Comparison of ENCODE assay signal across 3 cellular contexts in the genomic region with DNA sequence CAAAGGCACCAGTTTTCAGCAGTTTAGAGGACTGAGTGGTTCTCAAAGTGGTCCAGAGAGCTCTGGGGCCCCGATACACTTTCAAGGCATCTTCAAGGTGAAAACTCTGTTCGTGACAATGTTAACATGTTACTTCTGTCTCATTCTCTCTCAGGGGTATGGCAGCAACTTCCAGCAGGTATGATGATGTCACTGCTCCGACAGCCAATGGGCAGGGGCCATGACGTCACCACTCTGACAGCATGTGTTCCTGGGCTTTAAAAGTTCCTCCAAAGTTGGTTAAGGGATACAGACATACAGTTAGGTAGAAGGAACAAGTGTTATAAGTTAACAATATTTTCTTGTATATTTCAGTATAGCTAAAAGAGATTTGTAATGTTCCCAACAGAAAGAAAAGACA.
TF ChIP-seq lines count a peak whose summit lies in the region.

No MANE protein-coding gene starts in this region.

TF ChIP-seq in Ishikawa, 13 proteins besides CTCF, POLR2A, EP300 and RAD21:
- TF ChIP-seq, protein P1, sequence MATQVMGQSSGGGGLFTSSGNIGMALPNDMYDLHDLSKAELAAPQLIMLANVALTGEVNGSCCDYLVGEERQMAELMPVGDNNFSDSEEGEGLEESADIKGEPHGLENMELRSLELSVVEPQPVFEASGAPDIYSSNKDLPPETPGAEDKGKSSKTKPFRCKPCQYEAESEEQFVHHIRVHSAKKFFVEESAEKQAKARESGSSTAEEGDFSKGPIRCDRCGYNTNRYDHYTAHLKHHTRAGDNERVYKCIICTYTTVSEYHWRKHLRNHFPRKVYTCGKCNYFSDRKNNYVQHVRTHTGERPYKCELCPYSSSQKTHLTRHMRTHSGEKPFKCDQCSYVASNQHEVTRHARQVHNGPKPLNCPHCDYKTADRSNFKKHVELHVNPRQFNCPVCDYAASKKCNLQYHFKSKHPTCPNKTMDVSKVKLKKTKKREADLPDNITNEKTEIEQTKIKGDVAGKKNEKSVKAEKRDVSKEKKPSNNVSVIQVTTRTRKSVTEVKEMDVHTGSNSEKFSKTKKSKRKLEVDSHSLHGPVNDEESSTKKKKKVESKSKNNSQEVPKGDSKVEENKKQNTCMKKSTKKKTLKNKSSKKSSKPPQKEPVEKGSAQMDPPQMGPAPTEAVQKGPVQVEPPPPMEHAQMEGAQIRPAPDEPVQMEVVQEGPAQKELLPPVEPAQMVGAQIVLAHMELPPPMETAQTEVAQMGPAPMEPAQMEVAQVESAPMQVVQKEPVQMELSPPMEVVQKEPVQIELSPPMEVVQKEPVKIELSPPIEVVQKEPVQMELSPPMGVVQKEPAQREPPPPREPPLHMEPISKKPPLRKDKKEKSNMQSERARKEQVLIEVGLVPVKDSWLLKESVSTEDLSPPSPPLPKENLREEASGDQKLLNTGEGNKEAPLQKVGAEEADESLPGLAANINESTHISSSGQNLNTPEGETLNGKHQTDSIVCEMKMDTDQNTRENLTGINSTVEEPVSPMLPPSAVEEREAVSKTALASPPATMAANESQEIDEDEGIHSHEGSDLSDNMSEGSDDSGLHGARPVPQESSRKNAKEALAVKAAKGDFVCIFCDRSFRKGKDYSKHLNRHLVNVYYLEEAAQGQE (IDR thresholded peaks at IDR 0.05; ENCODE audit: low read depth), result no peak
- TF ChIP-seq CREB1 (IDR thresholded peaks at IDR 0.05; ENCODE audit: low read depth), result peak; percentile 58
TF ChIP-seq in Ishikawa: peak in this region for 1.

TF ChIP-seq in K562, 482 proteins besides CTCF, POLR2A, EP300 and RAD21 (continued from another document):
- TF ChIP-seq JUN (IDR thresholded peaks at IDR 0.05; ENCODE audit: borderline replicate concordance, low read depth, low read length), result 0 out of 2 replicates have a peak, but pooled peaks have one; percentile 10
- TF ChIP-seq JUN (CRISPR knock-in tag; IDR thresholded peaks at IDR 0.05; ENCODE audit: borderline replicate concordance), result no peak
- TF ChIP-seq NR1H2 (CRISPR knock-in tag; IDR thresholded peaks at IDR 0.05), result no peak
- TF ChIP-seq CREM (IDR thresholded peaks at IDR 0.05; ENCODE audit: low read depth), result peak; percentile 76
- TF ChIP-seq, protein P2, sequence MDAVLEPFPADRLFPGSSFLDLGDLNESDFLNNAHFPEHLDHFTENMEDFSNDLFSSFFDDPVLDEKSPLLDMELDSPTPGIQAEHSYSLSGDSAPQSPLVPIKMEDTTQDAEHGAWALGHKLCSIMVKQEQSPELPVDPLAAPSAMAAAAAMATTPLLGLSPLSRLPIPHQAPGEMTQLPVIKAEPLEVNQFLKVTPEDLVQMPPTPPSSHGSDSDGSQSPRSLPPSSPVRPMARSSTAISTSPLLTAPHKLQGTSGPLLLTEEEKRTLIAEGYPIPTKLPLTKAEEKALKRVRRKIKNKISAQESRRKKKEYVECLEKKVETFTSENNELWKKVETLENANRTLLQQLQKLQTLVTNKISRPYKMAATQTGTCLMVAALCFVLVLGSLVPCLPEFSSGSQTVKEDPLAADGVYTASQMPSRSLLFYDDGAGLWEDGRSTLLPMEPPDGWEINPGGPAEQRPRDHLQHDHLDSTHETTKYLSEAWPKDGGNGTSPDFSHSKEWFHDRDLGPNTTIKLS (IDR thresholded peaks at IDR 0.05; ENCODE audit: borderline replicate concordance, low read depth), result no peak
- no peak for TF ChIP-seq CCAR2 (IDR thresholded peaks at IDR 0.05; ENCODE audit: low read depth, low read length)
- TF ChIP-seq JUND (IDR thresholded peaks at IDR 0.05; ENCODE audit: borderline replicate concordance, low read depth, low read length), result peak; percentile 57
- peak; percentile 46; the same call in 1 of the 3 replicates for TF ChIP-seq JUND (tag; IDR thresholded peaks at IDR 0.05; ENCODE audit: borderline replicate concordance, low read depth, low read length)

TF ChIP-seq in SK-N-SH treated with all-trans-retinoic acid at 6 μM for 48 hours, 23 proteins besides CTCF, POLR2A, EP300 and RAD21 (continued from another document):
- TF ChIP-seq, protein P3, sequence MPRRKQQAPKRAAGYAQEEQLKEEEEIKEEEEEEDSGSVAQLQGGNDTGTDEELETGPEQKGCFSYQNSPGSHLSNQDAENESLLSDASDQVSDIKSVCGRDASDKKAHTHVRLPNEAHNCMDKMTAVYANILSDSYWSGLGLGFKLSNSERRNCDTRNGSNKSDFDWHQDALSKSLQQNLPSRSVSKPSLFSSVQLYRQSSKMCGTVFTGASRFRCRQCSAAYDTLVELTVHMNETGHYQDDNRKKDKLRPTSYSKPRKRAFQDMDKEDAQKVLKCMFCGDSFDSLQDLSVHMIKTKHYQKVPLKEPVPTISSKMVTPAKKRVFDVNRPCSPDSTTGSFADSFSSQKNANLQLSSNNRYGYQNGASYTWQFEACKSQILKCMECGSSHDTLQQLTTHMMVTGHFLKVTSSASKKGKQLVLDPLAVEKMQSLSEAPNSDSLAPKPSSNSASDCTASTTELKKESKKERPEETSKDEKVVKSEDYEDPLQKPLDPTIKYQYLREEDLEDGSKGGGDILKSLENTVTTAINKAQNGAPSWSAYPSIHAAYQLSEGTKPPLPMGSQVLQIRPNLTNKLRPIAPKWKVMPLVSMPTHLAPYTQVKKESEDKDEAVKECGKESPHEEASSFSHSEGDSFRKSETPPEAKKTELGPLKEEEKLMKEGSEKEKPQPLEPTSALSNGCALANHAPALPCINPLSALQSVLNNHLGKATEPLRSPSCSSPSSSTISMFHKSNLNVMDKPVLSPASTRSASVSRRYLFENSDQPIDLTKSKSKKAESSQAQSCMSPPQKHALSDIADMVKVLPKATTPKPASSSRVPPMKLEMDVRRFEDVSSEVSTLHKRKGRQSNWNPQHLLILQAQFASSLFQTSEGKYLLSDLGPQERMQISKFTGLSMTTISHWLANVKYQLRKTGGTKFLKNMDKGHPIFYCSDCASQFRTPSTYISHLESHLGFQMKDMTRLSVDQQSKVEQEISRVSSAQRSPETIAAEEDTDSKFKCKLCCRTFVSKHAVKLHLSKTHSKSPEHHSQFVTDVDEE (CRISPR knock-in tag; IDR thresholded peaks at IDR 0.05), result no peak
- TF ChIP-seq, protein P4, sequence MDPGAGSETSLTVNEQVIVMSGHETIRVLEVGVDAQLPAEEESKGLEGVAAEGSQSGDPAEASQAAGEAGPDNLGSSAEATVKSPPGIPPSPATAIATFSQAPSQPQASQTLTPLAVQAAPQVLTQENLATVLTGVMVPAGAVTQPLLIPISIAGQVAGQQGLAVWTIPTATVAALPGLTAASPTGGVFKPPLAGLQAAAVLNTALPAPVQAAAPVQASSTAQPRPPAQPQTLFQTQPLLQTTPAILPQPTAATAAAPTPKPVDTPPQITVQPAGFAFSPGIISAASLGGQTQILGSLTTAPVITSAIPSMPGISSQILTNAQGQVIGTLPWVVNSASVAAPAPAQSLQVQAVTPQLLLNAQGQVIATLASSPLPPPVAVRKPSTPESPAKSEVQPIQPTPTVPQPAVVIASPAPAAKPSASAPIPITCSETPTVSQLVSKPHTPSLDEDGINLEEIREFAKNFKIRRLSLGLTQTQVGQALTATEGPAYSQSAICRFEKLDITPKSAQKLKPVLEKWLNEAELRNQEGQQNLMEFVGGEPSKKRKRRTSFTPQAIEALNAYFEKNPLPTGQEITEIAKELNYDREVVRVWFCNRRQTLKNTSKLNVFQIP (CRISPR knock-in tag; IDR thresholded peaks at IDR 0.05; ENCODE audit: borderline replicate concordance, low read depth), result no peak
- TF ChIP-seq SNAI2 (CRISPR knock-in tag; IDR thresholded peaks at IDR 0.05), result no peak
- TF ChIP-seq, protein P5, sequence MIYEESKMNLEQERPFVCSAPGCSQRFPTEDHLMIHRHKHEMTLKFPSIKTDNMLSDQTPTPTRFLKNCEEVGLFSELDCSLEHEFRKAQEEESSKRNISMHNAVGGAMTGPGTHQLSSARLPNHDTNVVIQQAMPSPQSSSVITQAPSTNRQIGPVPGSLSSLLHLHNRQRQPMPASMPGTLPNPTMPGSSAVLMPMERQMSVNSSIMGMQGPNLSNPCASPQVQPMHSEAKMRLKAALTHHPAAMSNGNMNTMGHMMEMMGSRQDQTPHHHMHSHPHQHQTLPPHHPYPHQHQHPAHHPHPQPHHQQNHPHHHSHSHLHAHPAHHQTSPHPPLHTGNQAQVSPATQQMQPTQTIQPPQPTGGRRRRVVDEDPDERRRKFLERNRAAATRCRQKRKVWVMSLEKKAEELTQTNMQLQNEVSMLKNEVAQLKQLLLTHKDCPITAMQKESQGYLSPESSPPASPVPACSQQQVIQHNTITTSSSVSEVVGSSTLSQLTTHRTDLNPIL (CRISPR knock-in tag; IDR thresholded peaks at IDR 0.05; ENCODE audit: low read depth), result no peak
- TF ChIP-seq, protein P6, sequence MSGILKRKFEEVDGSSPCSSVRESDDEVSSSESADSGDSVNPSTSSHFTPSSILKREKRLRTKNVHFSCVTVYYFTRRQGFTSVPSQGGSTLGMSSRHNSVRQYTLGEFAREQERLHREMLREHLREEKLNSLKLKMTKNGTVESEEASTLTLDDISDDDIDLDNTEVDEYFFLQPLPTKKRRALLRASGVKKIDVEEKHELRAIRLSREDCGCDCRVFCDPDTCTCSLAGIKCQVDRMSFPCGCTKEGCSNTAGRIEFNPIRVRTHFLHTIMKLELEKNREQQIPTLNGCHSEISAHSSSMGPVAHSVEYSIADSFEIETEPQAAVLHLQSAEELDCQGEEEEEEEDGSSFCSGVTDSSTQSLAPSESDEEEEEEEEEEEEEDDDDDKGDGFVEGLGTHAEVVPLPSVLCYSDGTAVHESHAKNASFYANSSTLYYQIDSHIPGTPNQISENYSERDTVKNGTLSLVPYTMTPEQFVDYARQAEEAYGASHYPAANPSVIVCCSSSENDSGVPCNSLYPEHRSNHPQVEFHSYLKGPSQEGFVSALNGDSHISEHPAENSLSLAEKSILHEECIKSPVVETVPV (CRISPR knock-in tag; IDR thresholded peaks at IDR 0.05), result no peak
- TF ChIP-seq ZC3H10 (CRISPR knock-in tag; IDR thresholded peaks at IDR 0.05), result no peak
- no peak for TF ChIP-seq RARB (CRISPR knock-in tag; IDR thresholded peaks at IDR 0.05)
- TF ChIP-seq ZNF8 (CRISPR knock-in tag; IDR thresholded peaks at IDR 0.05), result no peak
- TF ChIP-seq ISL1 (CRISPR knock-in tag; IDR thresholded peaks at IDR 0.05), result no peak
- TF ChIP-seq, protein P7, sequence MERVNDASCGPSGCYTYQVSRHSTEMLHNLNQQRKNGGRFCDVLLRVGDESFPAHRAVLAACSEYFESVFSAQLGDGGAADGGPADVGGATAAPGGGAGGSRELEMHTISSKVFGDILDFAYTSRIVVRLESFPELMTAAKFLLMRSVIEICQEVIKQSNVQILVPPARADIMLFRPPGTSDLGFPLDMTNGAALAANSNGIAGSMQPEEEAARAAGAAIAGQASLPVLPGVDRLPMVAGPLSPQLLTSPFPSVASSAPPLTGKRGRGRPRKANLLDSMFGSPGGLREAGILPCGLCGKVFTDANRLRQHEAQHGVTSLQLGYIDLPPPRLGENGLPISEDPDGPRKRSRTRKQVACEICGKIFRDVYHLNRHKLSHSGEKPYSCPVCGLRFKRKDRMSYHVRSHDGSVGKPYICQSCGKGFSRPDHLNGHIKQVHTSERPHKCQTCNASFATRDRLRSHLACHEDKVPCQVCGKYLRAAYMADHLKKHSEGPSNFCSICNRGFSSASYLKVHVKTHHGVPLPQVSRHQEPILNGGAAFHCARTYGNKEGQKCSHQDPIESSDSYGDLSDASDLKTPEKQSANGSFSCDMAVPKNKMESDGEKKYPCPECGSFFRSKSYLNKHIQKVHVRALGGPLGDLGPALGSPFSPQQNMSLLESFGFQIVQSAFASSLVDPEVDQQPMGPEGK (CRISPR knock-in tag; IDR thresholded peaks at IDR 0.05; ENCODE audit: borderline replicate concordance), result no peak
